Comparison of ENCODE assay signal across 8 cellular contexts in the genomic region with DNA sequence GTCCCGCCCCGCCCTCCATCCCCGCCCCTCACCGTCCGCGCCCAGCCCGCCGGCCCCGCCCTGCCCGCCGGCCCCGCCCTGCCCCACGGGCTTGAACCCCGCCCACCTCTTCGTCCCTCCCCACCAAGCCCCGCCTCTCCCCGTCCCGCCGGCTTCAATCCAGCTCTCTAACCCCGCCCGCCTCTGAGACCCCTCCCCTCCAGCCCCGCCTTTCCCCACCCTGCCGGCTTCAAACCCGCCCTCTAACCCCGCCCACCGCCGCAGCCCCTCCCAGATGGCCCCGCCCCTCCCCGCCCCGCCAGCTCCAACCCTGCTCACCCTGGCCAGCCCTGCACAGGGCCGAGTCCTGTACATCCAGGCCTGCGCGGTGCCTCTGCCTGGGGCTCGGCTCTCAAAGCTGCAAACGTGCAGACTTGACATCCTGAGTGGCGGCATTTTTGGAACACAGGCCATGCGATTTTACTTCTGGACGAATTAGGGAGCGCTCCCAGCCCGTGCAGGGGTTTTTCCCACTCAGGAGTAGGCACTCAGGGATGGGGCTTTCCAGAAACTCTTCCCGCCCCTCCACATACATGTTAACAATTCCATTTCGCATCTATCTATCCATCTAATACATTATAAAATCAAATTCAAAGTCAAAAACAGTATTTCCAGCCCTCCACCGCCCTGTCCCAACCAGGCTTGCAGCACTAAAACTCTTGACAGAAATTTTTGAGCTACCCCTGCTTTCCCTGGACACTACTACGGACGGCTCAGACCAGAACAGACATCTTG. TPM values are rescaled to one million over a fixed set of nuclear protein-coding genes. Genes with fewer than 3 reads are reported as not detected.
DNase-seq lines count a peak whose midpoint lies in the region; ATAC-seq, FAIRE-seq and TF ChIP-seq lines count a peak whose summit lies in the region.

No MANE protein-coding gene starts in this region.

- ATAC-seq in HG02759 (IDR thresholded peaks at IDR 0.05; ENCODE audit: unreplicated experiment) (peak; percentile 42), left ventricle myocardium superior (peak; percentile 87)

- DNase-seq in GM12864 (ENCODE audit: low read depth) (peak; percentile 53), NCI-H146 (lab: John Stamatoyannopoulos, UW) (peak; percentile 98), T-helper 2 cell (peak; percentile 87 to 97 (median 94)), left ventricle myocardium superior (peak; percentile 97), urothelium cell line (ENCODE audit: low spot score) (peak; percentile 98)

- no peak overlapping the region for H3K9ac ChIP-seq in rectal smooth muscle tissue (ENCODE audit: low read length)

- H3K27me3 ChIP-seq in rectal smooth muscle tissue (ENCODE audit: control insufficient read depth, insufficient read depth, low read length): no peaks in the 10 kb centered on the region

- peak overlapping the region; percentile 35 for H3K4me3 ChIP-seq in GM12864 (ENCODE audit: low read depth, low read length)
- peak overlapping the region; percentile 14 for H3K4me3 ChIP-seq in rectal smooth muscle tissue (ENCODE audit: low read length)

- intact Hi-C loops in left ventricle myocardium superior (cut with micrococcal nuclease): no loop called here

- H3K4me1 ChIP-seq in rectal smooth muscle tissue (ENCODE audit: control insufficient read depth, insufficient read depth, low read length): peaks cover 7% of the 10 kb centered on the region

- peak overlapping the region; percentile 88 for H3K27ac ChIP-seq in angular gyrus (ENCODE audit: low read depth, low read length)
- peak overlapping the region; percentile 55 for H3K27ac ChIP-seq in rectal smooth muscle tissue (ENCODE audit: low read depth, low read length)

- no peak for FAIRE-seq in urothelium cell line (lab: Jason Lieb, UNC)

- no peak for TF ChIP-seq CTCF in GM12864 (IDR thresholded peaks at IDR 0.05; ENCODE audit: low read depth, low read length, missing control alignments)

- H3K36me3 ChIP-seq in rectal smooth muscle tissue (ENCODE audit: control insufficient read depth, insufficient read depth, low read length): no peaks in the 10 kb centered on the region

RNA-seq across cellular contexts. Expression of a gene that starts 0.5 kb away (rescaled TPM):
- 14.9 TPM for total RNA-seq in left ventricle myocardium superior

Comparison
In these comparisons a context has a peak if more than half of its experiments do, and no peak if none do; other contexts are left out.
1. Peak in every context shown above with its lines: DNase-seq, ATAC-seq, H3K4me3 ChIP-seq and H3K27ac ChIP-seq.